Comparison of ENCODE assay signal across 19 cellular contexts in the genomic region with DNA sequence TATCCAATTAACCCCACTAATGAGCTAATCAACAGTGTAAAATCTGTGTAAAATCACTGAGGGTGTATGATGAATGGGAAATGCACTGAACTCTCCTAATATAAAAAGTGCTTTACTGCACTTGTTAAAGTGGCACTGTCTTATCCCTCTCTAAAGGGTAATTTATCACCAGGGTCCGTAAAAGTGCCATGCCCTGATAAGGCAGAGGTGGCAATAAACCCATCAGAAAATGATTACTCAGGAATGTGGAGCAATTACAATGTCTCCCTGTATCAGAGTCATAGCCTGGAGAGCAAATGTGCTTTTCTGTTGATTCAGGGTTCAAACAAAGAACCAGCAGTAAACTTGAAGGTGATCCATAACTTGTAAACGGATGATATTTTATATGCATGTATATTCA.
"Had no signal": no experiment of that assay in that cellular context is flagged by ENCODE, and none has a peak within 500 bp of the region (broad histone marks: within the 10 kb centered on the region; RNA-seq: fewer than 3 reads in every experiment).

No MANE protein-coding gene starts in this region.

- H3K9me3 ChIP-seq: heart right ventricle, lower lobe of right lung, neutrophil, stomach, thoracic aorta, transverse colon had no signal

- H3K4me1 ChIP-seq: heart right ventricle, left ventricle myocardium inferior, lower lobe of right lung, stomach, transverse colon had no signal

- H3K27me3 ChIP-seq: dorsolateral prefrontal cortex, heart right ventricle, neutrophil, stomach, transverse colon had no signal

- ATAC-seq: heart right ventricle; lower lobe of right lung; naive thymus-derived CD4-positive, alpha-beta T cell; sciatic nerve had no signal

- H3K36me3 ChIP-seq: heart right ventricle, left ventricle myocardium inferior, lower lobe of right lung, neutrophil, stomach, thoracic aorta, transverse colon had no signal

- H3K4me3 ChIP-seq: dorsolateral prefrontal cortex, heart right ventricle, left ventricle myocardium inferior, lower lobe of right lung, stomach, thoracic aorta, transverse colon had no signal

- H3K27ac ChIP-seq: dorsolateral prefrontal cortex, heart right ventricle, left ventricle myocardium inferior, lower lobe of right lung, neutrophil, stomach, thoracic aorta, transverse colon had no signal

- DNase-seq: cortex of kidney; dorsolateral prefrontal cortex; effector CD8-positive, alpha-beta T cell; foreskin melanocyte; heart right ventricle; islet precursor cell; left ventricle myocardium inferior; lower lobe of right lung; mesenchymal stem cell; naive thymus-derived CD4-positive, alpha-beta T cell; posterior cingulate gyrus; stimulated activated CD4-positive, alpha-beta T cell treated with anti-CD3 and anti-CD28 coated beads, Interleukin-2, amount 100 ng/mL, for 24 hours; stimulated activated naive CD4-positive, alpha-beta T cell; stomach; substantia nigra; transverse colon had no signal
